33 cellular contexts compared by ENCODE assay signal in the genomic region with DNA sequence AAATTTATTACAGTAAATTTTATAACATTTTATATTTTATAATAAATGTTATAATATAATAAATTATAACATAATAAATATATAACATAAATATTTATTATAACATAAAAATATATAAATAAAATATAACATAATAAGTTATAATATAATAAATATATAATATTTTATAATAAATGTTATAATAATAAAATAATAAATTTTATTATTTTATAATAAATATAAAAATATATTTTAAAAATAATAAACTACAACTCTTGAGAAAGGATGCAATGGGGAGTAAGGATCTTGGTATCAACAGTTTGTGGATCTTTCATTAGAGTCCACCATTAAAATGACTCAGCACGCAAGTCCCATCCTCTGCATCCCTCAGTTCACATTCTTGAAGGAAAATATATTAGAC.
"Had no signal": no experiment of that assay in that cellular context is flagged by ENCODE, and none has a peak within 500 bp of the region (broad histone marks: within the 10 kb centered on the region; RNA-seq: fewer than 3 reads in every experiment).

No MANE protein-coding gene starts in this region.

- H3K4me3 Mint-ChIP-seq: activated CD8-positive, alpha-beta T cell treated with anti-CD3 and anti-CD28 coated beads for 36 hours; activated naive CD8-positive, alpha-beta T cell; activated T-cell treated with anti-CD3 and anti-CD28 coated beads, Interleukin-2, amount 50 U/mL, for 4 hours; activated T-helper 17 cell treated with anti-CD3 and anti-CD28 coated beads, Interleukin-2, amount 50 U/mL, for 72 hours; central memory CD8-positive, alpha-beta T cell; effector memory CD8-positive, alpha-beta T cell; T-helper 17 cell; T-helper 2 cell treated with Interferon-gamma antibody and Interleukin-4, amounts not matched to agents 5 μg/mL and 100 μg/mL, for 36 hours had no signal

- H3K4me1 Mint-ChIP-seq: activated T-helper 17 cell treated with anti-CD3 and anti-CD28 coated beads, Interleukin-2, amount 50 U/mL, for 72 hours; central memory CD8-positive, alpha-beta T cell; T-helper 17 cell had no signal

- H3K27me3 Mint-ChIP-seq: activated CD8-positive, alpha-beta T cell treated with anti-CD3 and anti-CD28 coated beads for 36 hours; activated naive CD8-positive, alpha-beta T cell; activated T-helper 17 cell treated with anti-CD3 and anti-CD28 coated beads, Interleukin-2, amount 50 U/mL, for 72 hours; central memory CD8-positive, alpha-beta T cell; effector memory CD8-positive, alpha-beta T cell; T-helper 17 cell had no signal

- H3K27me3 ChIP-seq: brain microvascular endothelial cell, esophagus squamous epithelium, heart left ventricle had no signal

- ATAC-seq: activated CD8-positive, alpha-beta T cell treated with anti-CD3 and anti-CD28 coated beads for 36 hours; activated T-cell treated with anti-CD3 and anti-CD28 coated beads, Interleukin-2, amount 50 U/mL, for 4 hours; activated T-helper 17 cell treated with anti-CD3 and anti-CD28 coated beads, Interleukin-2, amount 50 U/mL, for 72 hours; effector memory CD8-positive, alpha-beta T cell; heart left ventricle; T-helper 17 cell had no signal

- H3K4me3 ChIP-seq: esophagus squamous epithelium, heart left ventricle had no signal

- DNase-seq: activated CD4-positive, alpha-beta T cell treated with anti-CD3 and anti-CD28 coated beads for 1 hour; activated CD4-positive, alpha-beta T cell treated with anti-CD3 and anti-CD28 coated beads for 48 hours; activated CD4-positive, alpha-beta T cell treated with anti-CD3 and anti-CD28 coated beads, Interleukin-2, amount 50 U/mL, for 1 hour; activated CD4-positive, alpha-beta T cell treated with anti-CD3 and anti-CD28 coated beads, Interleukin-2, amount 50 U/mL, for 48 hours; activated CD8-positive, alpha-beta memory T cell treated with anti-CD3 and anti-CD28 coated beads for 24 hours; activated CD8-positive, alpha-beta T cell treated with anti-CD3 and anti-CD28 coated beads for 36 hours; activated effector memory CD4-positive, alpha-beta T cell treated with Interleukin-2 at 50 U/mL for 16 hours; activated gamma-delta T cell treated with Interleukin-2 at 50 U/mL for 16 hours; activated naive CD4-positive, alpha-beta T cell treated with anti-CD3 and anti-CD28 coated beads, Interleukin-2, amount 50 U/mL, for 16 hours; activated naive CD4-positive, alpha-beta T cell treated with Interleukin-2 at 50 U/mL for 16 hours; activated T-cell treated with anti-CD3 and anti-CD28 coated beads, Interleukin-2, amount 50 U/mL, for 4 hours; amniotic stem cell; anterior cingulate cortex; brain microvascular endothelial cell; cortex of kidney; dermis blood vessel endothelial cell; effector CD4-positive, alpha-beta T cell; effector memory CD8-positive, alpha-beta T cell; esophagus squamous epithelium; foreskin melanocyte; glutamatergic neuron; heart left ventricle; T-helper 1 cell; T-helper 17 cell; T1000 had no signal

- H3K36me3 Mint-ChIP-seq: activated naive CD8-positive, alpha-beta T cell had no signal

- H3K4me1 ChIP-seq: esophagus squamous epithelium, heart left ventricle had no signal

- H3K27ac Mint-ChIP-seq: activated CD8-positive, alpha-beta T cell treated with anti-CD3 and anti-CD28 coated beads for 36 hours; activated naive CD8-positive, alpha-beta T cell; activated T-helper 17 cell treated with anti-CD3 and anti-CD28 coated beads, Interleukin-2, amount 50 U/mL, for 72 hours; effector memory CD8-positive, alpha-beta T cell; T-helper 17 cell; T-helper 2 cell treated with Interferon-gamma antibody and Interleukin-4, amounts not matched to agents 5 μg/mL and 100 μg/mL, for 36 hours had no signal

- FAIRE-seq: astrocyte, bronchial epithelial cell, endothelial cell of umbilical vein had no signal

- H3K36me3 ChIP-seq: brain microvascular endothelial cell, esophagus squamous epithelium, heart left ventricle had no signal

- H3K27ac ChIP-seq: brain microvascular endothelial cell, epithelial cell of prostate, esophagus squamous epithelium, heart left ventricle had no signal
